29 cellular contexts compared by ENCODE assay signal in genomic region chr14:70964492-70964891, GRCh38.
"Had no signal": no experiment of that assay in that cellular context is flagged by ENCODE, and none has a peak within 500 bp of the region (broad histone marks: within the 10 kb centered on the region; RNA-seq: fewer than 3 reads in every experiment).

No MANE protein-coding gene starts in this region.

- FAIRE-seq: bronchial epithelial cell had no signal

- H3K27me3 Mint-ChIP-seq: activated CD4-positive, alpha-beta memory T cell treated with anti-CD3 and anti-CD28 coated beads for 36 hours; activated CD4-positive, alpha-beta T cell treated with anti-CD3 and anti-CD28 coated beads, Interleukin-2, amount 10 ng/mL, durations not matched to agents 7 days and 5 days; activated naive CD8-positive, alpha-beta T cell treated with anti-CD3 and anti-CD28 coated beads, Interleukin-2, amount 50 U/mL, for 24 hours; T-cell had no signal

- H3K4me1 ChIP-seq: ascending aorta, body of pancreas had no signal

- ATAC-seq: activated naive CD4-positive, alpha-beta T cell treated with anti-CD3 and anti-CD28 coated beads, Interleukin-2, amount 50 U/mL, for 72 hours; activated naive CD8-positive, alpha-beta T cell treated with anti-CD3 and anti-CD28 coated beads, Interleukin-2, amount 50 U/mL, for 24 hours; body of pancreas; Panc1; Right ventricle myocardium inferior; T-cell had no signal

- DNase-seq: activated CD4-positive, alpha-beta memory T cell treated with anti-CD3 and anti-CD28 coated beads for 36 hours; activated CD4-positive, alpha-beta T cell treated with anti-CD3 and anti-CD28 coated beads, Interleukin-2, amount 10 ng/mL, durations not matched to agents 7 days and 5 days; activated CD4-positive, CD25-positive, alpha-beta regulatory T cell; activated CD8-positive, alpha-beta memory T cell treated with anti-CD3 and anti-CD28 coated beads for 24 hours; activated effector memory CD4-positive, alpha-beta T cell treated with anti-CD3 and anti-CD28 coated beads, Interleukin-2, amount 50 U/mL, for 16 hours; activated naive CD4-positive, alpha-beta T cell treated with Interleukin-2 at 50 U/mL for 16 hours; activated naive CD8-positive, alpha-beta T cell treated with anti-CD3 and anti-CD28 coated beads, Interleukin-2, amount 50 U/mL, for 24 hours; amniotic stem cell; body of pancreas; central memory CD4-positive, alpha-beta T cell; Kasumi-1; NCI-H1105 treated with DMSO at 0.1 percent for 48 hours; NCI-H1436 treated with DMSO at 0.1 percent for 48 hours; NCI-H187; NCI-H2081; NCI-H510A treated with DMSO at 0.1 percent for 48 hours; NCI-H69; NK-92 treated with Interleukin-12 subunit alpha and Interleukin-12 subunit beta, amount 100 ng/mL, for 24 hours; OCI-M1; RPMI8226; T-cell had no signal

- H3K9me3 Mint-ChIP-seq: activated CD4-positive, alpha-beta memory T cell treated with anti-CD3 and anti-CD28 coated beads for 36 hours; activated CD4-positive, alpha-beta T cell treated with anti-CD3 and anti-CD28 coated beads, Interleukin-2, amount 10 ng/mL, durations not matched to agents 7 days and 5 days; activated naive CD4-positive, alpha-beta T cell treated with anti-CD3 and anti-CD28 coated beads, Interleukin-2, amount 50 U/mL, for 72 hours; activated naive CD8-positive, alpha-beta T cell treated with anti-CD3 and anti-CD28 coated beads, Interleukin-2, amount 50 U/mL, for 24 hours; activated T-helper 1 cell treated with anti-CD3 and anti-CD28 coated beads, Interleukin-12 subunit alpha, Interleukin-12 subunit beta, Interleukin-2, Interleukin-4 antibody, amounts not matched to agents 30 ng/mL and 10 ng/mL and 1 ng/mL, durations not matched to agents 14 hours and 24 hours and 36 hours; T-cell had no signal

- H3K27me3 ChIP-seq: ascending aorta, body of pancreas had no signal

- H3K4me3 ChIP-seq: ascending aorta, body of pancreas, SK-N-MC had no signal

- H3K4me3 Mint-ChIP-seq: activated CD4-positive, alpha-beta memory T cell treated with anti-CD3 and anti-CD28 coated beads for 36 hours; activated CD4-positive, alpha-beta T cell treated with anti-CD3 and anti-CD28 coated beads, Interleukin-2, amount 10 ng/mL, durations not matched to agents 7 days and 5 days; activated naive CD8-positive, alpha-beta T cell treated with anti-CD3 and anti-CD28 coated beads, Interleukin-2, amount 50 U/mL, for 24 hours; activated T-helper 1 cell treated with anti-CD3 and anti-CD28 coated beads, Interleukin-12 subunit alpha, Interleukin-12 subunit beta, Interleukin-2, Interleukin-4 antibody, amounts not matched to agents 30 ng/mL and 10 ng/mL and 1 ng/mL, durations not matched to agents 14 hours and 24 hours and 36 hours; T-cell had no signal

- H3K27ac ChIP-seq: ascending aorta, body of pancreas, SK-N-MC, VCaP had no signal

- H3K9me3 ChIP-seq: ascending aorta, body of pancreas had no signal

- H3K27ac Mint-ChIP-seq: activated CD4-positive, alpha-beta T cell treated with anti-CD3 and anti-CD28 coated beads, Interleukin-2, amount 10 ng/mL, durations not matched to agents 7 days and 5 days; activated T-helper 1 cell treated with anti-CD3 and anti-CD28 coated beads, Interleukin-12 subunit alpha, Interleukin-12 subunit beta, Interleukin-2, Interleukin-4 antibody, amounts not matched to agents 30 ng/mL and 10 ng/mL and 1 ng/mL, durations not matched to agents 14 hours and 24 hours and 36 hours had no signal
